ENCODE assay signal across 19 cellular contexts in genomic region chr5:32754251-32754650, GRCh38.
"Had no signal": no experiment of that assay in that cellular context is flagged by ENCODE, and none has a peak within 500 bp of the region (broad histone marks: within the 10 kb centered on the region; RNA-seq: fewer than 3 reads in every experiment).

No MANE protein-coding gene starts in this region.

- H3K36me3 ChIP-seq: colonic mucosa had no signal

- H3K27me3 ChIP-seq: body of pancreas, colonic mucosa had no signal

- H3K4me1 ChIP-seq: body of pancreas, colonic mucosa, parathyroid adenoma had no signal

- H3K9me3 Mint-ChIP-seq: activated naive CD4-positive, alpha-beta T cell treated with anti-CD3 and anti-CD28 coated beads, Interleukin-2, amount 50 U/mL, for 24 hours had no signal

- H3K9ac ChIP-seq: parathyroid adenoma had no signal

- H3K36me3 Mint-ChIP-seq: activated naive CD4-positive, alpha-beta T cell treated with anti-CD3 and anti-CD28 coated beads, Interleukin-2, amount 50 U/mL, for 24 hours had no signal

- H3K27me3 Mint-ChIP-seq: activated CD8-positive, alpha-beta T cell treated with anti-CD3 and anti-CD28 coated beads for 36 hours; naive B cell had no signal

- ATAC-seq: activated CD8-positive, alpha-beta T cell treated with anti-CD3 and anti-CD28 coated beads for 36 hours; body of pancreas; WTC11 had no signal

- H3K27ac ChIP-seq: body of pancreas, colonic mucosa, parathyroid adenoma, skin epidermis had no signal

- H3K27ac Mint-ChIP-seq: activated CD8-positive, alpha-beta T cell treated with anti-CD3 and anti-CD28 coated beads for 36 hours; activated naive CD4-positive, alpha-beta T cell treated with anti-CD3 and anti-CD28 coated beads, Interleukin-2, amount 50 U/mL, for 24 hours; naive B cell; WTC11 had no signal

- H3K4me1 Mint-ChIP-seq: activated naive CD4-positive, alpha-beta T cell treated with anti-CD3 and anti-CD28 coated beads, Interleukin-2, amount 50 U/mL, for 24 hours; naive B cell; WTC11 had no signal

- H3K79me2 ChIP-seq: parathyroid adenoma had no signal

- H3K4me3 Mint-ChIP-seq: activated CD8-positive, alpha-beta T cell treated with anti-CD3 and anti-CD28 coated beads for 36 hours; activated naive CD4-positive, alpha-beta T cell treated with anti-CD3 and anti-CD28 coated beads, Interleukin-2, amount 50 U/mL, for 24 hours; naive B cell; WTC11 had no signal

- H3K4me3 ChIP-seq: body of pancreas, colonic mucosa, lung, skin epidermis had no signal

- DNase-seq: activated CD4-positive, alpha-beta T cell treated with anti-CD3 and anti-CD28 coated beads for 4 hours; activated CD8-positive, alpha-beta T cell treated with anti-CD3 and anti-CD28 coated beads for 36 hours; activated effector memory CD4-positive, alpha-beta T cell treated with anti-CD3 and anti-CD28 coated beads, Interleukin-2, amount 50 U/mL, for 16 hours; activated T-cell treated with anti-CD3 and anti-CD28 coated beads, Interleukin-2, amount 50 U/mL, for 48 hours; amniotic stem cell; body of pancreas; colonic mucosa; head of caudate nucleus; naive B cell; stimulated activated CD4-positive, alpha-beta T cell treated with anti-CD3 and anti-CD28 coated beads, Interleukin-4, amount 100 ng/mL, for 24 hours; stimulated activated naive CD4-positive, alpha-beta T cell treated with Interleukin-2 at 50 U/mL for 16 hours; substantia nigra; T-helper 2 cell; trophoblast cell had no signal

- H3K9me3 ChIP-seq: body of pancreas, colonic mucosa had no signal

- H2AFZ ChIP-seq: parathyroid adenoma had no signal
